In genomic region chr2:64498438-64498837, GRCh38 we compare ENCODE assay signal across 26 cellular contexts. TPM values are rescaled to one million over a fixed set of nuclear protein-coding genes. Genes with fewer than 3 reads are reported as not detected.
DNase-seq lines count a peak whose midpoint lies in the region; ATAC-seq, FAIRE-seq and TF ChIP-seq lines count a peak whose summit lies in the region.
"Had no signal": no experiment of that assay in that cellular context is flagged by ENCODE, and none has a peak within 500 bp of the region (broad histone marks: within the 10 kb centered on the region; RNA-seq: fewer than 3 reads in every experiment).

No MANE protein-coding gene starts in this region.

- H2AK5ac ChIP-seq in IMR-90 (ENCODE audit: low read depth, low read length): no peak overlapping the region

- TF ChIP-seq CTCF in HepG2 (CRISPR knock-in tag; IDR thresholded peaks at IDR 0.05): no peak
- TF ChIP-seq CTCF in right lobe of liver (IDR thresholded peaks at IDR 0.05): no peak
- TF ChIP-seq CTCF in IMR-90 (conservative IDR thresholded peaks at IDR 0.05; ENCODE audit: low read depth, low read length): no peak
- TF ChIP-seq CTCF in K562 (IDR thresholded peaks at IDR 0.05 in 2 of 3, conservative IDR thresholded peaks at IDR 0.05 in 1 of 3; ENCODE audit: insufficient read depth in 2 of 3, low read depth in 1 of 3, low read length in 3 of 3): no peak
- no peak for TF ChIP-seq CTCF in RWPE1 (conservative IDR thresholded peaks at IDR 0.05; ENCODE audit: low read depth)

- BruUV-seq in HepG2 (replicated peaks; lab: Mats Ljungman, UMichigan) (no TSS peak), IMR-90 (replicated peaks; lab: Mats Ljungman, UMichigan) (no TSS peak), K562 (replicated peaks; lab: Mats Ljungman, UMichigan) (no TSS peak)

- TF ChIP-seq EP300 in HepG2 (IDR thresholded peaks at IDR 0.05; ENCODE audit: low read depth in 2 of 2, low read length in 2 of 2) (no peak), HepG2 (CRISPR knock-in tag; IDR thresholded peaks at IDR 0.05; ENCODE audit: borderline replicate concordance) (no peak), K562 (IDR thresholded peaks at IDR 0.05; ENCODE audit: low read length) (no peak)

- H4K20me1 ChIP-seq in HepG2 (ENCODE audit: insufficient read depth, low read length) (no peaks in the 10 kb centered on the region), IMR-90 (ENCODE audit: insufficient read depth, low read length) (no peaks in the 10 kb centered on the region), K562 (replicated peaks; ENCODE audit: control insufficient read depth, insufficient read depth, low read length) (no peaks in the 10 kb centered on the region)
- H4K20me1 ChIP-seq: BLaER1 had no signal

- TF ChIP-seq RAD21 in HepG2 (CRISPR knock-in tag; IDR thresholded peaks at IDR 0.05): no peak
- TF ChIP-seq RAD21 in IMR-90 (IDR thresholded peaks at IDR 0.05; ENCODE audit: low read length): no peak
- TF ChIP-seq RAD21 in K562 (CRISPR knock-in tag; conservative IDR thresholded peaks at IDR 0.05 in 1 of 2, IDR thresholded peaks at IDR 0.05 in 1 of 2): no peak

- no peaks in the 10 kb centered on the region for H3K79me1 ChIP-seq in IMR-90 (ENCODE audit: low read depth in 1 of 2, low read length in 2 of 2)

- dilution Hi-C loops in IMR-90 (cut with HindIII; ENCODE audit: low sequenced_read_pairs, unreplicated experiment): no loop called here

- no peak overlapping the region for H4K91ac ChIP-seq in IMR-90 (ENCODE audit: insufficient read depth, low read depth, low read length)

- DNase-seq in HepG2 (ENCODE audit: low spot score) (no peak), right lobe of liver (no peak), IMR-90 (no peak), K562 (ENCODE audit: extremely low read depth in 1 of 4, low spot score in 3 of 4) (no peak), RWPE1 (ENCODE audit: low spot score) (no peak), NCI-H748 treated with DMSO at 0.1 percent for 48 hours (lab: John Stamatoyannopoulos, UW) (no peak)
- DNase-seq: ACHN; BE2C; C1 segment of cervical spinal cord; CD4-positive, alpha-beta memory T cell; CD4-positive, CD25-positive, alpha-beta regulatory T cell; CD8-positive, alpha-beta memory T cell; COR-L47; DMS 273 treated with DMSO at 0.1 percent for 48 hours; DMS153; DMS53; DMS79; DND-41; EL; GDM1 had no signal

- H4K5ac ChIP-seq in IMR-90 (ENCODE audit: low read depth, low read length): no peak overlapping the region

- intact Hi-C loops in HepG2 (cut with micrococcal nuclease; ENCODE audit: unreplicated experiment) (no loop called here), right lobe of liver (cut with DNase I) (no loop called here), IMR-90 (cut with micrococcal nuclease) (no loop called here), K562 (cut with micrococcal nuclease) (no loop called here)

- in situ Hi-C loops in HepG2 (cut with HindIII; ENCODE audit: extremely low pct_ligation_motif_present, low pct_unique_long_range_greater_than_20kb) (no loop called here), IMR-90 (cut with MboI; ENCODE audit: low sequenced_read_pairs) (no loop called here), K562 (cut with MboI) (no loop called here)

- H3K4ac ChIP-seq in IMR-90 (ENCODE audit: low read depth, low read length): no peak overlapping the region

- no peak overlapping the region for H3K4me2 ChIP-seq in HepG2 (ENCODE audit: low read depth, low read length)
- H3K4me2 ChIP-seq in IMR-90 (ENCODE audit: low read depth, low read length): no peak overlapping the region
- no peak overlapping the region for H3K4me2 ChIP-seq in K562 (ENCODE audit: insufficient read depth, low read length)
- H3K4me2 ChIP-seq: BLaER1 had no signal

- H3K9me1 ChIP-seq in IMR-90 (ENCODE audit: insufficient read depth, low read length) (no peaks in the 10 kb centered on the region), K562 (ENCODE audit: control insufficient read depth, insufficient read depth, low read length) (no peaks in the 10 kb centered on the region)

- no peak overlapping the region for H2AK9ac ChIP-seq in IMR-90 (replicated peaks; ENCODE audit: low read depth, low read length, poor library complexity)

- CTCF ChIA-PET in HepG2 (lab: Yijun Ruan, JAX; ENCODE audit: low intra/inter-chr PET ratio, low total read pairs): no interaction called here
- CTCF ChIA-PET in IMR-90 (lab: Yijun Ruan, JAX): interaction anchor here (1.0 to 1.8 kb wide), 2 partner anchors 10 kb away, joined by 3 to 6 read pairs; no protein-coding TSS in a partner anchor
- CTCF ChIA-PET in K562 (lab: Yijun Ruan, JAX; ENCODE audit: low intra/inter-chr PET ratio): no interaction called here
- CTCF ChIA-PET in RWPE1 (lab: Yijun Ruan, JAX): interaction anchor here (0.7 to 1.6 kb wide), 2 partner anchors 11 to 392 kb away, joined by 3 to 12 read pairs; no protein-coding TSS in a partner anchor

- POLR2A ChIA-PET in HepG2 (lab: Yijun Ruan, JAX): no interaction called here
- POLR2A ChIA-PET in IMR-90 (lab: Charles Lee; ENCODE audit: unreplicated experiment): no interaction called here
- POLR2A ChIA-PET in K562 (lab: Yijun Ruan, JAX): interaction anchor here (0.8 kb wide), 1 partner anchor 407 kb away, joined by 3 read pairs; no protein-coding TSS in a partner anchor
- POLR2A ChIA-PET in RWPE1 (lab: Yijun Ruan, JAX; ENCODE audit: low non-redundant PET): no interaction called here

- H3K18ac ChIP-seq in IMR-90 (ENCODE audit: low read depth, low read length): no peak overlapping the region

- no peak overlapping the region for H2BK120ac ChIP-seq in IMR-90 (ENCODE audit: low read depth, low read length)

- H3K9ac ChIP-seq in HepG2 (ENCODE audit: insufficient read depth, low read depth, low read length) (no peak overlapping the region), IMR-90 (ENCODE audit: low read depth, low read length) (no peak overlapping the region), K562 (ENCODE audit: insufficient read depth in 1 of 2, low read depth in 2 of 2, low read length in 2 of 2) (no peak overlapping the region)
- H3K9ac ChIP-seq: BLaER1 had no signal

- no peak overlapping the region for H2BK20ac ChIP-seq in IMR-90 (ENCODE audit: low read depth, low read length)

- H3K4me1 ChIP-seq in HepG2 (ENCODE audit: insufficient read depth, low read length): no peaks in the 10 kb centered on the region
- no peaks in the 10 kb centered on the region for H3K4me1 ChIP-seq in right lobe of liver
- H3K4me1 ChIP-seq in IMR-90 (ENCODE audit: control insufficient read depth, insufficient read depth, low read length): no peaks in the 10 kb centered on the region
- no peaks in the 10 kb centered on the region for H3K4me1 ChIP-seq in K562 (replicated peaks in 1 of 2; ENCODE audit: control insufficient read depth in 2 of 2, insufficient read depth in 2 of 2, low read length in 2 of 2)
- H3K4me1 ChIP-seq: BE2C, BLaER1 had no signal

- no peak overlapping the region for H3K56ac ChIP-seq in IMR-90 (ENCODE audit: extremely low read depth, insufficient read depth, low read length)

- ATAC-seq in HepG2 (no peak), right lobe of liver (no peak), IMR-90 (ENCODE audit: low read depth) (no peak), K562 (no peak), HG02884 (IDR thresholded peaks at IDR 0.05; ENCODE audit: unreplicated experiment) (no peak)
- ATAC-seq: GM12878 had no signal

- WGBS in HepG2 (ENCODE audit: low lambda C conversion rate): 18% methylated on average over 1 of the region's 1 CpG
- WGBS in right lobe of liver (ENCODE audit: insufficient coverage, low coverage, low lambda C conversion rate, missing lambda C conversion rate): 70% methylated on average over 1 of the region's 1 CpG
- no CpG with 5 or more reads among the region's 1 CpG for WGBS in IMR-90 (ENCODE audit: extremely low coverage in 2 of 2, insufficient read length in 1 of 2), 2 experiments
- 12% methylated on average over 1 of the region's 1 CpG for WGBS in K562 (ENCODE audit: insufficient coverage, low coverage, missing lambda C conversion rate)

- H3K23ac ChIP-seq in IMR-90 (ENCODE audit: low read depth, low read length): no peak overlapping the region

- FAIRE-seq in HepG2 (lab: Jason Lieb, UNC) (no peak), K562 (lab: Jason Lieb, UNC) (no peak)
- FAIRE-seq: GM12878, GM12892, GM18507 had no signal

- H3K27me3 ChIP-seq in HepG2 (ENCODE audit: control insufficient read depth in 1 of 2, insufficient read depth in 2 of 2, low read length in 2 of 2): peaks cover 0 to 28% of the 10 kb centered on the region in 2 experiments; a peak in 1 of 5 replicates
- H3K27me3 ChIP-seq in right lobe of liver: no peaks in the 10 kb centered on the region
- peaks cover 52% of the 10 kb centered on the region for H3K27me3 ChIP-seq in IMR-90 (ENCODE audit: control insufficient read depth, insufficient read depth, low read length)
- H3K27me3 ChIP-seq in K562 (ENCODE audit: control insufficient read depth in 2 of 2, insufficient read depth in 2 of 2, low read length in 2 of 2): peaks cover 9 to 23% of the 10 kb centered on the region in 2 experiments; a peak in 4 of 5 replicates
- H3K27me3 ChIP-seq: BE2C, BLaER1 had no signal

- H3K79me2 ChIP-seq in HepG2 (ENCODE audit: insufficient read depth, low read length) (no peaks in the 10 kb centered on the region), K562 (ENCODE audit: control insufficient read depth, insufficient read depth, low read length) (no peaks in the 10 kb centered on the region)

- no peak overlapping the region for H4K8ac ChIP-seq in IMR-90 (ENCODE audit: low read depth in 2 of 2, low read length in 2 of 2)

- no peak overlapping the region for H2BK5ac ChIP-seq in IMR-90 (ENCODE audit: low read depth, low read length, poor library complexity, severe bottlenecking)

- H3K14ac ChIP-seq in IMR-90 (replicated peaks; ENCODE audit: low read depth, low read length): no peak overlapping the region

- no peaks in the 10 kb centered on the region for H3K36me3 ChIP-seq in HepG2 (replicated peaks in 1 of 2; ENCODE audit: control insufficient read depth in 1 of 2, insufficient read depth in 2 of 2, low read length in 2 of 2)
- no peaks in the 10 kb centered on the region for H3K36me3 ChIP-seq in right lobe of liver
- no peaks in the 10 kb centered on the region for H3K36me3 ChIP-seq in IMR-90 (ENCODE audit: control insufficient read depth, insufficient read depth, low read length)
- no peaks in the 10 kb centered on the region for H3K36me3 ChIP-seq in K562 (ENCODE audit: control insufficient read depth, insufficient read depth, low read length)
- H3K36me3 ChIP-seq: BE2C, BLaER1 had no signal

- no peaks in the 10 kb centered on the region for H3K9me3 ChIP-seq in HepG2 (ENCODE audit: low read length)
- no peaks in the 10 kb centered on the region for H3K9me3 ChIP-seq in right lobe of liver
- no peaks in the 10 kb centered on the region for H3K9me3 ChIP-seq in IMR-90 (ENCODE audit: control insufficient read depth, insufficient read depth, low read length)
- H3K9me3 ChIP-seq in K562 (replicated peaks; ENCODE audit: control insufficient read depth, insufficient read depth, low read depth, low read length): no peaks in the 10 kb centered on the region
- H3K9me3 ChIP-seq: BE2C, BLaER1 had no signal

- H2AFZ ChIP-seq in HepG2 (ENCODE audit: low read length): no peak overlapping the region
- H2AFZ ChIP-seq in IMR-90 (replicated peaks; ENCODE audit: low read length, poor library complexity): no peak overlapping the region
- H2AFZ ChIP-seq in K562 (ENCODE audit: low read depth, low read length): no peak overlapping the region

- H3K4me3 ChIP-seq in HepG2 (replicated peaks in 1 of 3; ENCODE audit: insufficient read depth in 1 of 3, low read depth in 2 of 3, low read length in 3 of 3): no peak overlapping the region
- H3K4me3 ChIP-seq in right lobe of liver: no peak overlapping the region
- no peak overlapping the region for H3K4me3 ChIP-seq in IMR-90 (ENCODE audit: insufficient read depth, low read depth, low read length)
- H3K4me3 ChIP-seq in K562: no peak overlapping the region
- H3K4me3 ChIP-seq: BLaER1, GM12878 had no signal

- H2BK15ac ChIP-seq in IMR-90 (ENCODE audit: low read depth, low read length): no peak overlapping the region

- no peak overlapping the region for H3K27ac ChIP-seq in HepG2 (ENCODE audit: extremely low read length, insufficient read depth, low read length)
- H3K27ac ChIP-seq in right lobe of liver: no peak overlapping the region
- no peak overlapping the region for H3K27ac ChIP-seq in IMR-90 (ENCODE audit: insufficient read depth, low read length)
- no peak overlapping the region for H3K27ac ChIP-seq in K562 (ENCODE audit: extremely low read depth, low read depth, low read length)
- no peak overlapping the region for H3K27ac ChIP-seq in RWPE1
- H3K27ac ChIP-seq: 22Rv1, BLaER1 had no signal

- TF ChIP-seq POLR2A in HepG2 (IDR thresholded peaks at IDR 0.05; ENCODE audit: insufficient read depth in 1 of 2, low read depth in 2 of 2, low read length in 2 of 2): no peak
- no peak for TF ChIP-seq POLR2A in right lobe of liver (IDR thresholded peaks at IDR 0.05)
- no peak for TF ChIP-seq POLR2A in IMR-90 (IDR thresholded peaks at IDR 0.05; ENCODE audit: low read depth, low read length)
- TF ChIP-seq POLR2A in K562 (conservative IDR thresholded peaks at IDR 0.05): no peak

RNA-seq across cellular contexts. Expression of gene AFTPH, which starts 25.7 kb away (rescaled TPM):
- total RNA-seq in HepG2 (2016; rRNA removed; fragmentation: Illumina TruSeq; extraction: Trizol) (36.8 and 45.9 TPM in 2 replicates), right lobe of liver (10 to 100 TPM; 14.9 to 24.4 (median 19.8) TPM), IMR-90 (2012; rRNA removed) (19.9 and 21.9 TPM in 2 replicates), K562 (2014; rRNA removed) (10.8 and 12.9 TPM in 2 replicates), K562 (2014; rRNA removed; fragmentation: Illumina TruSeq; extraction: Trizol) (21.2 and 24.9 TPM in 2 replicates), K562 (2015; rRNA removed; fragmentation: Illumina TruSeq; extraction: Trizol) (23.3 and 26.2 TPM in 2 replicates), K562 (2021) (13.6 and 13.8 TPM in 2 replicates)
- total RNA-seq in HepG2 (2016; cell fraction: cytosol; rRNA removed; fragmentation: Illumina TruSeq; extraction: Trizol; ENCODE audit: low read depth): 17.9 and 21.2 TPM in 2 replicates
- total RNA-seq in HepG2 (2016; cell fraction: insoluble cytoplasmic fraction; rRNA removed; fragmentation: Illumina TruSeq; extraction: Trizol): 36.6 and 50.6 TPM in 2 replicates
- total RNA-seq in HepG2 (2016; cell fraction: membrane; rRNA removed; fragmentation: Illumina TruSeq; extraction: Trizol): 30.5 and 36.5 TPM in 2 replicates
- total RNA-seq in HepG2 (2016; cell fraction: nucleus; rRNA removed; fragmentation: Illumina TruSeq; extraction: Trizol): 27.4 and 31.1 TPM in 2 replicates
- polyA plus RNA-seq in HepG2 (2011; rRNA removed) (22.6 and 27.5 TPM in 2 replicates), IMR-90 (2012; rRNA removed) (8.2 and 9.4 TPM in 2 replicates), K562 (2011; rRNA removed) (17.8 and 21.5 TPM in 2 replicates), K562 (2014; fragmentation: Illumina TruSeq; extraction: Trizol) (15.5 and 18.3 TPM in 2 replicates), K562 (2014; fragmentation: Nextera tagmentation; extraction: Ambion mirVana) (1 to 10 TPM; 8.0 to 9.3 TPM), K562 (2014; rRNA removed) (12.2 and 12.6 TPM in 2 replicates)
- polyA plus RNA-seq in HepG2 (2011; cell fraction: cytosol; rRNA removed): 12.5 and 16.4 TPM in 2 replicates
- 8.6 and 11.4 TPM in 2 replicates for polyA plus RNA-seq in HepG2 (2011; cell fraction: nucleus; rRNA removed)
- polyA plus RNA-seq in HepG2 (2012): 19.6 and 29.6 TPM in 2 replicates
- polyA plus RNA-seq in HepG2 (2016; cell fraction: cytosol; fragmentation: Illumina TruSeq; extraction: Trizol; ENCODE audit: low read depth): 3.8 and 5.1 TPM in 2 replicates
- polyA plus RNA-seq in HepG2 (2016; cell fraction: insoluble cytoplasmic fraction; fragmentation: Illumina TruSeq; extraction: Trizol; ENCODE audit: low read depth): 41.1 and 41.2 TPM in 2 replicates
- 11.6 and 13.1 TPM in 2 replicates for polyA plus RNA-seq in HepG2 (2016; cell fraction: membrane; fragmentation: Illumina TruSeq; extraction: Trizol; ENCODE audit: low read depth)
- polyA plus RNA-seq in HepG2 (2016; cell fraction: nucleus; fragmentation: Illumina TruSeq; extraction: Trizol; ENCODE audit: insufficient read depth, low read depth): 35.6 and 37.0 TPM in 2 replicates
- 9.2 and 13.7 TPM in 2 replicates for polyA minus RNA-seq in HepG2 (2011; rRNA and poly(A)+ RNA removed; ENCODE audit: low replicate concordance)
- 16.5 and 19.2 TPM in 2 replicates for polyA minus RNA-seq in HepG2 (2011; cell fraction: cytosol; rRNA and poly(A)+ RNA removed)
- polyA minus RNA-seq in HepG2 (2011; cell fraction: nucleus; rRNA and poly(A)+ RNA removed): 36.2 and 39.9 TPM in 2 replicates
- 2.1 and 3.5 TPM in 2 replicates for polyA plus RNA-seq in IMR-90 (2012; cell fraction: cytosol; rRNA removed)
- 0.87 and 7.1 TPM in 2 replicates for polyA plus RNA-seq in IMR-90 (2012; cell fraction: nucleus; rRNA removed; ENCODE audit: low replicate concordance)
- 12.6 and 37.3 TPM in 2 replicates for total RNA-seq in K562 (2011; cell fraction: chromatin; rRNA removed; ENCODE audit: low replicate concordance)
- 6.3 and 9.9 TPM in 2 replicates for total RNA-seq in K562 (2011; cell fraction: nucleolus; rRNA removed)
- total RNA-seq in K562 (2011; cell fraction: nucleoplasm; rRNA removed): 12.0 and 18.2 TPM in 2 replicates
- polyA plus RNA-seq in K562 (2011; cell fraction: cytosol; rRNA removed): 6.8 and 10.1 TPM in 2 replicates
- 9.6 and 13.3 TPM in 2 replicates for polyA plus RNA-seq in K562 (2011; cell fraction: nucleus; rRNA removed)
- 13.9 and 14.1 TPM in 2 replicates for polyA plus RNA-seq in K562 (2012)
- 31.0 and 36.1 TPM in 2 replicates for polyA minus RNA-seq in K562 (2011; rRNA and poly(A)+ RNA removed)
- 11.6 and 12.5 TPM in 2 replicates for polyA minus RNA-seq in K562 (2011; cell fraction: cytosol; rRNA and poly(A)+ RNA removed)
- 11.3 and 21.7 TPM in 2 replicates for polyA minus RNA-seq in K562 (2011; cell fraction: nucleus; rRNA and poly(A)+ RNA removed)

RNA-seq across cellular contexts. Expression of gene LGALSL, which starts 44.5 kb away (rescaled TPM):
- 15.4 and 22.6 TPM in 2 replicates for total RNA-seq in HepG2 (2016; rRNA removed; fragmentation: Illumina TruSeq; extraction: Trizol)
- total RNA-seq in HepG2 (2016; cell fraction: cytosol; rRNA removed; fragmentation: Illumina TruSeq; extraction: Trizol; ENCODE audit: low read depth): 6.1 and 12.0 TPM in 2 replicates
- total RNA-seq in HepG2 (2016; cell fraction: insoluble cytoplasmic fraction; rRNA removed; fragmentation: Illumina TruSeq; extraction: Trizol): 15.9 and 18.2 TPM in 2 replicates
- 15.5 and 19.7 TPM in 2 replicates for total RNA-seq in HepG2 (2016; cell fraction: membrane; rRNA removed; fragmentation: Illumina TruSeq; extraction: Trizol)
- total RNA-seq in HepG2 (2016; cell fraction: nucleus; rRNA removed; fragmentation: Illumina TruSeq; extraction: Trizol): 7.0 and 10.0 TPM in 2 replicates
- polyA plus RNA-seq in HepG2 (2011; rRNA removed): 16.2 and 20.0 TPM in 2 replicates
- polyA plus RNA-seq in HepG2 (2011; cell fraction: cytosol; rRNA removed): 17.5 and 21.3 TPM in 2 replicates
- polyA plus RNA-seq in HepG2 (2011; cell fraction: nucleus; rRNA removed): 8.2 and 8.9 TPM in 2 replicates
- polyA plus RNA-seq in HepG2 (2012): 18.4 and 25.6 TPM in 2 replicates
- polyA plus RNA-seq in HepG2 (2016; cell fraction: cytosol; fragmentation: Illumina TruSeq; extraction: Trizol; ENCODE audit: low read depth): 19.9 and 23.2 TPM in 2 replicates
- polyA plus RNA-seq in HepG2 (2016; cell fraction: insoluble cytoplasmic fraction; fragmentation: Illumina TruSeq; extraction: Trizol; ENCODE audit: low read depth): 28.6 and 32.5 TPM in 2 replicates
- 19.7 and 21.5 TPM in 2 replicates for polyA plus RNA-seq in HepG2 (2016; cell fraction: membrane; fragmentation: Illumina TruSeq; extraction: Trizol; ENCODE audit: low read depth)
- 15.4 and 23.3 TPM in 2 replicates for polyA plus RNA-seq in HepG2 (2016; cell fraction: nucleus; fragmentation: Illumina TruSeq; extraction: Trizol; ENCODE audit: insufficient read depth, low read depth)
- 8.2 and 17.7 TPM in 2 replicates for polyA minus RNA-seq in HepG2 (2011; rRNA and poly(A)+ RNA removed; ENCODE audit: low replicate concordance)
- 16.6 and 18.6 TPM in 2 replicates for polyA minus RNA-seq in HepG2 (2011; cell fraction: cytosol; rRNA and poly(A)+ RNA removed)
- polyA minus RNA-seq in HepG2 (2011; cell fraction: nucleus; rRNA and poly(A)+ RNA removed): 5.4 and 7.6 TPM in 2 replicates
- 1 to 10 TPM; 3.2 to 8.1 (median 5.4) TPM for total RNA-seq in right lobe of liver
- total RNA-seq in IMR-90 (2012; rRNA removed): 1.7 and 2.9 TPM in 2 replicates
- 0.86 and 1.1 TPM in 2 replicates for polyA plus RNA-seq in IMR-90 (2012; rRNA removed)
- 0.84 and 1.1 TPM in 2 replicates for polyA plus RNA-seq in IMR-90 (2012; cell fraction: cytosol; rRNA removed)
- polyA plus RNA-seq in IMR-90 (2012; cell fraction: nucleus; rRNA removed; ENCODE audit: low replicate concordance): 0.20 and 0.62 TPM in 2 replicates
- total RNA-seq in K562 (2011; cell fraction: chromatin; rRNA removed; ENCODE audit: low replicate concordance): not detected in 2 replicates
- total RNA-seq in K562 (2011; cell fraction: nucleolus; rRNA removed): not detected in 2 replicates
- total RNA-seq in K562 (2011; cell fraction: nucleoplasm; rRNA removed): not detected in 2 replicates
- total RNA-seq in K562 (2014; rRNA removed): 0.09 and 0.24 TPM in 2 replicates
- 0.15 and 0.26 TPM in 2 replicates for total RNA-seq in K562 (2014; rRNA removed; fragmentation: Illumina TruSeq; extraction: Trizol)
- not detected in 2 replicates for total RNA-seq in K562 (2015; rRNA removed; fragmentation: Illumina TruSeq; extraction: Trizol)
- 0.22 TPM in 1 of 2 replicates, not detected in the other for total RNA-seq in K562 (2021)
- 0.29 and 0.47 TPM in 2 replicates for polyA plus RNA-seq in K562 (2011; rRNA removed)
- 0.03 and 0.83 TPM in 2 replicates for polyA plus RNA-seq in K562 (2011; cell fraction: cytosol; rRNA removed)
- 0.42 TPM in 1 of 2 replicates, not detected in the other for polyA plus RNA-seq in K562 (2011; cell fraction: nucleus; rRNA removed)
- 0.04 and 0.08 TPM in 2 replicates for polyA plus RNA-seq in K562 (2012)
- polyA plus RNA-seq in K562 (2014; fragmentation: Illumina TruSeq; extraction: Trizol): 0.16 and 0.24 TPM in 2 replicates
- under 1 TPM; 0.04 to 0.13 TPM for polyA plus RNA-seq in K562 (2014; fragmentation: Nextera tagmentation; extraction: Ambion mirVana)
- not detected in 2 replicates for polyA plus RNA-seq in K562 (2014; rRNA removed)
- 0.21 and 0.51 TPM in 2 replicates for polyA minus RNA-seq in K562 (2011; rRNA and poly(A)+ RNA removed)
- polyA minus RNA-seq in K562 (2011; cell fraction: cytosol; rRNA and poly(A)+ RNA removed): not detected in 2 replicates
- polyA minus RNA-seq in K562 (2011; cell fraction: nucleus; rRNA and poly(A)+ RNA removed): 0.22 TPM in 1 of 2 replicates, not detected in the other

Comparison
In these comparisons a context has a peak if more than half of its experiments do, and no peak if none do; other contexts are left out.
1. CTCF ChIA-PET loops: an anchor here in IMR-90 (1.0 to 1.8 kb wide) and RWPE1 (0.7 to 1.6 kb wide); none called in HepG2 and K562.
2. Of the 241 proteins assayed by ChIP-seq in both HepG2 and K562: peak only in HepG2: MAFF and MAFK; only in K562: MAFG; in both: none; in neither: 238.